In the genomic region with DNA sequence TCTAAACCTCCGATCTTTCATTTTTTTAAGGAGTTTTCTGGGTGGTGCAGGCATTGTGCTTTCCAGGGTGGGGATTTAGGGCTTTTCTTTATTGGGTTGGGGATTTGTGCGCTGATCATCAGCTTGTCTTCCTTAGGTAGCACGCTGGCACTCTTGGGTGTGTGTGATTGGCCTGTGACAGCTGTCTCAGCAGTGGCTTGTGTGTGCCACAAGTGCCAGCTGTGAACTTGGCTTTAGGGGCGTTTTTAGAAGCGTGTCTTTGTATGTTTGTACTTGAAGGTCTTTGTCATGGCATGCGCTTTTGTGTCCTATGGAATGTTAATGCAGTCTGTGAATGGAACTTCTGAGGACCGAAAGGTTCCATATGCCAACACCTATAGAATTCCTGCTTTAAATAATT, we compare ENCODE assay signal across 8 cellular contexts. TPM values are rescaled to one million over a fixed set of nuclear protein-coding genes. Genes with fewer than 3 reads are reported as not detected.
DNase-seq lines count a peak whose midpoint lies in the region; ATAC-seq and TF ChIP-seq lines count a peak whose summit lies in the region.

No MANE protein-coding gene starts in this region.

- H3K36me3 ChIP-seq in HUES64 (ENCODE audit: insufficient read depth, low read length), result no peaks in the 10 kb centered on the region
- H3K36me3 ChIP-seq in heart right ventricle, result peaks cover 0 to 2% (median 0%) of the 10 kb centered on the region in 9 donors

- intact Hi-C loops in heart right ventricle (cut with DNase I), result loop anchor here in 3 of 10 donors (2.0 to 10.0 kb wide), 3 partner anchors 59 to 113 kb away; partner anchors contain the start of gene MTERF1 (in 2 of the 3)

- H3K9ac ChIP-seq in HUES64 (ENCODE audit: low read depth, low read length), result peak overlapping the region; percentile 94

- H3K4me3 ChIP-seq in AG04450 (ENCODE audit: low read depth, low read length), result peak overlapping the region; percentile 89
- peak overlapping the region; percentile 91 for H3K4me3 ChIP-seq in HUES64 (ENCODE audit: low read length)
- peak overlapping the region; percentile 57 to 94 (median 79) for H3K4me3 ChIP-seq in heart right ventricle

- TF ChIP-seq CTCF in AG04450 (IDR thresholded peaks at IDR 0.05; ENCODE audit: low read depth, low read length) (no peak), heart right ventricle (IDR thresholded peaks at IDR 0.05) (no peak)

- H3K4me3 Mint-ChIP-seq in activated naive CD8-positive, alpha-beta T cell treated with anti-CD3 and anti-CD28 coated beads, Interleukin-2, amount 10 ng/mL, durations not matched to agents 7 days and 5 days, result peak overlapping the region; percentile 97

- H3K4me1 ChIP-seq in HUES64 (ENCODE audit: insufficient read depth, low read length), result peaks cover 5% of the 10 kb centered on the region; the same call in 1 of the 2 replicates
- peaks cover 0 to 47% (median 24%) of the 10 kb centered on the region in 9 donors for H3K4me1 ChIP-seq in heart right ventricle

- H3K9me3 ChIP-seq in AG04450 (ENCODE audit: control insufficient read depth, insufficient read depth, low read length), result no peaks in the 10 kb centered on the region; the same call in 1 of the 2 replicates
- no peaks in the 10 kb centered on the region for H3K9me3 ChIP-seq in HUES64 (ENCODE audit: insufficient read depth, low read depth, low read length)
- H3K9me3 ChIP-seq in heart right ventricle, result no peaks in the 10 kb centered on the region

- WGBS in HUES64, result 10% methylated on average over 7 of the region's 7 CpGs
- WGBS in heart right ventricle, 2 donors, result 3 to 4% methylated on average over 7 of the region's 7 CpGs

- peaks cover 8% of the 10 kb centered on the region for H3K36me3 Mint-ChIP-seq in activated naive CD8-positive, alpha-beta T cell treated with anti-CD3 and anti-CD28 coated beads, Interleukin-2, amount 10 ng/mL, durations not matched to agents 7 days and 5 days

- CTCF ChIA-PET in AG04450 (lab: Charles Lee), result interaction anchor here (0.8 to 1.2 kb wide), 4 partner anchors 11 to 238 kb away, joined by 3 to 8 read pairs (median 4); partner anchors contain the start of gene MTERF1

- H3K27me3 ChIP-seq in AG04450 (ENCODE audit: control insufficient read depth, insufficient read depth, low read length) (no peaks in the 10 kb centered on the region), HUES64 (ENCODE audit: insufficient read depth, low read length) (peaks cover 36% of the 10 kb centered on the region), heart right ventricle (no peaks in the 10 kb centered on the region)

- no peaks in the 10 kb centered on the region for H3K9me3 Mint-ChIP-seq in activated naive CD8-positive, alpha-beta T cell treated with anti-CD3 and anti-CD28 coated beads, Interleukin-2, amount 10 ng/mL, durations not matched to agents 7 days and 5 days

- ATAC-seq in GM18861 (IDR thresholded peaks at IDR 0.05; ENCODE audit: unreplicated experiment), result peak; percentile 31
- peak; percentile 12 for ATAC-seq in activated naive CD8-positive, alpha-beta T cell treated with anti-CD3 and anti-CD28 coated beads, Interleukin-2, amount 10 ng/mL, durations not matched to agents 7 days and 5 days (ENCODE audit: low read depth)
- peak; percentile 29 to 83 (median 68) for ATAC-seq in heart right ventricle
- ATAC-seq in GM21619 (IDR thresholded peaks at IDR 0.05; ENCODE audit: unreplicated experiment), result no peak

- H3K27ac ChIP-seq in AG04450 (ENCODE audit: low read depth, low read length) (peak overlapping the region; percentile 89), HUES64 (ENCODE audit: low read depth, low read length) (no peak overlapping the region; the same call in 1 of the 2 replicates), heart right ventricle (peak overlapping the region; percentile 85 to 98 (median 93))

- DNase-seq in AG04450 (ENCODE audit: low read depth, low spot score) (no peak), SHP77 treated with DMSO at 0.1 percent for 48 hours (lab: John Stamatoyannopoulos, UW) (peak; percentile 17), heart right ventricle (peak; percentile 48 to 50), pons (ENCODE audit: low spot score) (peak; percentile 82)
- peak; percentile 41 for DNase-seq in activated naive CD8-positive, alpha-beta T cell treated with anti-CD3 and anti-CD28 coated beads, Interleukin-2, amount 10 ng/mL, durations not matched to agents 7 days and 5 days

- peaks cover 22% of the 10 kb centered on the region for H3K4me1 Mint-ChIP-seq in activated naive CD8-positive, alpha-beta T cell treated with anti-CD3 and anti-CD28 coated beads, Interleukin-2, amount 10 ng/mL, durations not matched to agents 7 days and 5 days

- H3K27ac Mint-ChIP-seq in activated naive CD8-positive, alpha-beta T cell treated with anti-CD3 and anti-CD28 coated beads, Interleukin-2, amount 10 ng/mL, durations not matched to agents 7 days and 5 days, result peak overlapping the region; percentile 98

- POLR2A ChIA-PET in AG04450 (lab: Yijun Ruan, JAX), result interaction anchor here (0.6 to 1.0 kb wide), 2 partner anchors 47 to 61 kb away, joined by 3 read pairs; partner anchors contain the start of gene MTERF1
- POLR2A ChIA-PET in activated naive CD8-positive, alpha-beta T cell treated with anti-CD3 and anti-CD28 coated beads, Interleukin-2, amount 10 ng/mL, durations not matched to agents 7 days and 5 days (lab: Charles Lee), result interaction anchor here (1.4 to 3.6 kb wide), 4 partner anchors 61 to 507 kb away, joined by 5 to 10 read pairs (median 9); partner anchors contain the start of genes CYP51A1 and GATAD1

- no peaks in the 10 kb centered on the region for H3K27me3 Mint-ChIP-seq in activated naive CD8-positive, alpha-beta T cell treated with anti-CD3 and anti-CD28 coated beads, Interleukin-2, amount 10 ng/mL, durations not matched to agents 7 days and 5 days

RNA-seq across cellular contexts. Expression of gene AKAP9, which starts 0.8 kb away (rescaled TPM):
- polyA plus RNA-seq in AG04450 (2011; rRNA removed), result 17.2 and 24.3 TPM in 2 replicates
- 21.3 and 39.7 TPM in 2 replicates for polyA minus RNA-seq in AG04450 (2011; rRNA and poly(A)+ RNA removed)
- 11.6 TPM for polyA plus RNA-seq in HUES64 (2013, experiment 1 of 2)
- 13.6 TPM for polyA plus RNA-seq in HUES64 (2013, experiment 2 of 2)
- total RNA-seq in activated naive CD8-positive, alpha-beta T cell treated with anti-CD3 and anti-CD28 coated beads, Interleukin-2, amount 10 ng/mL, durations not matched to agents 7 days and 5 days, result 10 to 100 TPM; 49.0 to 50.9 TPM
- total RNA-seq in heart right ventricle, result 10 to 100 TPM; 35.8 to 62.3 (median 49.7) TPM
- polyA plus RNA-seq in heart right ventricle, result 10 to 100 TPM in 1 of 2 donors, 1 to 10 TPM in 1; 5.9 to 34.4 TPM
